In the genomic region with DNA sequence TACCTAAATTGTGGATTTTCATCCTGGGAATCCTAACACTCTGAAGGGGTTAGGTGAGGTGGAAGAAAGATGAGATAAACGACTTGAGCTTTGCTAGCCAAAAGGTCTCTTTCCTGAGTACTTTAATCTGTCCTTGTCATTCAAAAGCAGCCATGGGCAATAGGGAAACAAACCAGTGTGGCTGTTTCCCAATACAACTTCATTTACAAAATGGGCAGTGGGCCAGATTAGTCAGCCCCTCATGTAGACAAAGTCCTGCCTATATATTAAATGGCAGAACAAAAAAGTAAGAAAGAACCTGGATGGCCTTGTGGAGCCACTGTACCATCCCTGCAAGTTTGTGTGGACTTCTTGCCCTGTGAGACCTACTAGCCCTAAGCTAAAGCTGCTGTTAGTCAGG, we compare ENCODE assay signal across 19 cellular contexts.
"Had no signal": no experiment of that assay in that cellular context is flagged by ENCODE, and none has a peak within 500 bp of the region (broad histone marks: within the 10 kb centered on the region; RNA-seq: fewer than 3 reads in every experiment).

No MANE protein-coding gene starts in this region.

- H3K27me3 ChIP-seq: cardiac muscle cell, left lung, stomach had no signal

- H3K4me1 ChIP-seq: left lung, stomach had no signal

- H3K4me3 Mint-ChIP-seq: activated CD4-positive, alpha-beta T cell treated with anti-CD3 and anti-CD28 coated beads for 36 hours; activated CD8-positive, alpha-beta T cell treated with anti-CD3 and anti-CD28 coated beads for 36 hours; activated naive CD8-positive, alpha-beta T cell treated with anti-CD3 and anti-CD28 coated beads for 36 hours; activated T-cell treated with anti-CD3 and anti-CD28 coated beads, Interleukin-2, amount 50 U/mL, for 72 hours; memory B cell; natural killer cell treated with Interleukin-12 subunit alpha and Interleukin-12 subunit beta and Interleukin-15 and Interleukin-18, amount 100 ng/mL, for 72 hours; T-cell had no signal

- DNase-seq: activated CD4-positive, alpha-beta T cell treated with anti-CD3 and anti-CD28 coated beads for 36 hours; activated CD8-positive, alpha-beta memory T cell treated with anti-CD3 and anti-CD28 coated beads, Interleukin-2, amount 50 U/mL, for 4 hours; activated CD8-positive, alpha-beta T cell treated with anti-CD3 and anti-CD28 coated beads for 36 hours; activated gamma-delta T cell treated with Interleukin-2 at 50 U/mL for 16 hours; activated naive CD8-positive, alpha-beta T cell treated with anti-CD3 and anti-CD28 coated beads for 36 hours; activated T-cell treated with anti-CD3 and anti-CD28 coated beads, Interleukin-2, amount 50 U/mL, for 72 hours; anterior cingulate cortex; glutamatergic neuron; left lung; nucleus accumbens; stimulated activated CD4-positive, alpha-beta T cell treated with anti-CD3 and anti-CD28 coated beads, Interleukin-4, amount 100 ng/mL, for 4 hours; stomach; T-cell; T1000; WERI-Rb-1 had no signal

- H3K36me3 Mint-ChIP-seq: activated naive CD8-positive, alpha-beta T cell treated with anti-CD3 and anti-CD28 coated beads for 36 hours; T-cell had no signal

- H3K4me3 ChIP-seq: cardiac muscle cell, left lung, stomach, thoracic aorta had no signal

- H3K27ac ChIP-seq: cardiac muscle cell, left lung, stomach, thoracic aorta, WERI-Rb-1 had no signal

- H3K4me1 Mint-ChIP-seq: activated CD4-positive, alpha-beta T cell treated with anti-CD3 and anti-CD28 coated beads for 36 hours; activated naive CD8-positive, alpha-beta T cell treated with anti-CD3 and anti-CD28 coated beads for 36 hours; T-cell had no signal

- ATAC-seq: activated CD4-positive, alpha-beta T cell treated with anti-CD3 and anti-CD28 coated beads for 36 hours; activated CD8-positive, alpha-beta T cell treated with anti-CD3 and anti-CD28 coated beads for 36 hours; activated T-cell treated with anti-CD3 and anti-CD28 coated beads, Interleukin-2, amount 50 U/mL, for 72 hours; left lung; natural killer cell treated with Interleukin-12 subunit alpha and Interleukin-12 subunit beta and Interleukin-15 and Interleukin-18, amount 100 ng/mL, for 72 hours; T-cell had no signal

- H3K27ac Mint-ChIP-seq: activated CD4-positive, alpha-beta T cell treated with anti-CD3 and anti-CD28 coated beads for 36 hours; activated CD8-positive, alpha-beta T cell treated with anti-CD3 and anti-CD28 coated beads for 36 hours; activated naive CD8-positive, alpha-beta T cell treated with anti-CD3 and anti-CD28 coated beads for 36 hours; activated T-cell treated with anti-CD3 and anti-CD28 coated beads, Interleukin-2, amount 50 U/mL, for 72 hours; memory B cell; natural killer cell treated with Interleukin-12 subunit alpha and Interleukin-12 subunit beta and Interleukin-15 and Interleukin-18, amount 100 ng/mL, for 72 hours; T-cell had no signal

- H3K36me3 ChIP-seq: cardiac muscle cell, left lung, stomach, thoracic aorta, WERI-Rb-1 had no signal

- H3K9me3 ChIP-seq: left lung had no signal
